ENCODE assay signal across 8 cellular contexts in the genomic region with DNA sequence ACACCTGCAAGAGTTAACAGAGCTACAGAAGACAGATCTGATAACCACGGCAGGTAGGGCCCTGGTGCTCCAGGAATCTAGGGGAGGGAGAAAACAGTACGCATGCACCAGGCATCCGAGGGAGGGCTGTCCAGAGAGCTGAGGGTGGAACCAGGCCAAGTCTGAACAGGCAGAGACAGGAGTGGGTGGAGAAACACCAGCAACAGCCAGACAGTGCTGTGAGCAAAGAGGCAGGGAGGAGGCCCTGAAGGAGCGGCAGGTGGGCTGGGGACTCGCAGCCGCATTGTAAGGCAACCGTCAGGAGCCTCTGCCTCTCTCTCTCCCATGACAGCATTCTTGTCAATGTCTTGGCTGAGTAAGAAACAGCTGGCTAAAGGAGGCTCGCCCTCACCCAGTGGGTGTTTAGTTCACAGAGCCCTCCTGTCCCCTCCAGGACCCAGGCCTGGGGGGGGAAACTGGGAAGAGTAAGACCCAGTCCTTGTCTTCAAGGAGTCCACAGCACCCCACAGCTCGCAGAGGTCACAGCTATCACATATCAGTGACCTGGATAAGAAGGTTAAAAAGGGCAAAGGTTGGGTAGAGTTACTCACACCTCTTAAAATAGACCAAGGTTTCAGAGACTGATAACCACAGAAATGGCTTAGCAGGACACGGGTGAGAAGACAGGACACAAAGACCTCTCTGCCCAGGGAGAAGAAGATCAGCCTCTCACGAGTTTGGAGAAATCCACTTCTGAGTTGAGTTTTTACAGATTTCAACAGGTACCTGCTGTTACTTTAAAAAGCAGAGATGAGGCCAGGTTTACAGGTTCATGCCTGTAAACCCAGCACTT. TPM values are rescaled to one million over a fixed set of nuclear protein-coding genes. Genes with fewer than 3 reads are reported as not detected.
DNase-seq lines count a peak whose midpoint lies in the region; ATAC-seq and TF ChIP-seq lines count a peak whose summit lies in the region.

No MANE protein-coding gene starts in this region.

- peak; percentile 96 for ATAC-seq in HCT116

- H3K9me2 ChIP-seq in HCT116 (ENCODE audit: insufficient read depth): no peaks in the 10 kb centered on the region
- no peaks in the 10 kb centered on the region for H3K9me2 ChIP-seq in SK-N-SH

- TF ChIP-seq CTCF in HCT116 (IDR thresholded peaks at IDR 0.05 in 2 of 3, conservative IDR thresholded peaks at IDR 0.05 in 1 of 3; ENCODE audit: borderline replicate concordance in 1 of 3, insufficient read depth in 1 of 3, low read depth in 2 of 3, low read length in 2 of 3): no peak
- TF ChIP-seq CTCF in SK-N-SH (IDR thresholded peaks at IDR 0.05): no peak
- TF ChIP-seq CTCF in nephron progenitor cell (IDR thresholded peaks at IDR 0.05): no peak

- TF ChIP-seq RAD21 in HCT116 (IDR thresholded peaks at IDR 0.05; ENCODE audit: low read depth) (no peak), SK-N-SH (IDR thresholded peaks at IDR 0.05; ENCODE audit: low read length) (peak; percentile 32; the same call in 1 of the 2 replicates)

- peak overlapping the region; percentile 9 to 41; a peak in 3 of 4 replicates for H3K4me3 ChIP-seq in HCT116 (replicated peaks in 1 of 2; ENCODE audit: low read depth in 1 of 2, low read length in 2 of 2)
- H3K4me3 ChIP-seq in SK-N-SH (ENCODE audit: low read depth in 2 of 2, low read length in 1 of 2): peak overlapping the region in 1 of 2 experiments; percentile 39; a peak in 3 of 4 replicates

- POLR2A ChIA-PET in HCT116 (lab: Charles Lee): interaction anchor here (1.4 kb wide), 1 partner anchor 23 kb away, joined by 3 read pairs; no protein-coding TSS in a partner anchor
- POLR2A ChIA-PET in SK-N-SH (lab: Yijun Ruan, JAX): interaction anchor here (0.6 kb wide), 1 partner anchor 81 kb away, joined by 3 read pairs; a partner anchor contains a TSS

- peaks cover 34% of the 10 kb centered on the region for H3K4me1 Mint-ChIP-seq in activated naive CD4-positive, alpha-beta T cell treated with anti-CD3 and anti-CD28 coated beads, Interleukin-2, amount 10 ng/mL, durations not matched to agents 7 days and 5 days
- peaks cover 45% of the 10 kb centered on the region for H3K4me1 Mint-ChIP-seq in nephron progenitor cell

- H3K9ac ChIP-seq in HCT116 (ENCODE audit: low read length) (peak overlapping the region; percentile 7; the same call in 1 of the 2 replicates), SK-N-SH (peak overlapping the region; percentile 20; the same call in 1 of the 2 replicates)

- H3K36me3 ChIP-seq in HCT116 (ENCODE audit: control insufficient read depth in 1 of 2, insufficient read depth in 2 of 2, low read length in 2 of 2) (no peaks in the 10 kb centered on the region), SK-N-SH (replicated peaks in 1 of 2; ENCODE audit: control insufficient read depth in 1 of 2, insufficient read depth in 2 of 2, low read length in 1 of 2) (no peaks in the 10 kb centered on the region)

- peak overlapping the region; percentile 74 for H3K4me2 ChIP-seq in HCT116 (ENCODE audit: low read length)
- peak overlapping the region; percentile 61 for H3K4me2 ChIP-seq in SK-N-SH

- H3F3A ChIP-seq in SK-N-SH (replicated peaks; ENCODE audit: insufficient read depth): peaks cover 6% of the 10 kb centered on the region

- H3K4me1 ChIP-seq in HCT116 (ENCODE audit: control insufficient read depth in 1 of 2, insufficient read depth in 2 of 2, low read length in 2 of 2) (peaks cover 19 to 21% of the 10 kb centered on the region in 2 experiments), SK-N-SH (ENCODE audit: control insufficient read depth in 1 of 2, insufficient read depth in 2 of 2, low read depth in 1 of 2, low read length in 1 of 2) (peaks cover 14 to 37% of the 10 kb centered on the region in 2 experiments; a peak in 3 of 4 replicates)

- H3K27me3 ChIP-seq in HCT116 (ENCODE audit: insufficient read depth, low read length): no peaks in the 10 kb centered on the region
- no peaks in the 10 kb centered on the region for H3K27me3 ChIP-seq in SK-N-SH (ENCODE audit: insufficient read depth)

- no peaks in the 10 kb centered on the region for H4K20me1 ChIP-seq in HCT116 (ENCODE audit: insufficient read depth)
- H4K20me1 ChIP-seq in SK-N-SH (ENCODE audit: insufficient read depth): no peaks in the 10 kb centered on the region; the same call in 1 of the 2 replicates

- CTCF ChIA-PET in activated naive CD4-positive, alpha-beta T cell treated with anti-CD3 and anti-CD28 coated beads, Interleukin-2, amount 10 ng/mL, durations not matched to agents 7 days and 5 days (lab: Charles Lee): no interaction called here
- CTCF ChIA-PET in HCT116 (lab: Charles Lee) (no interaction called here), SK-N-SH (lab: Yijun Ruan, JAX) (interaction anchor here (0.9 to 1.5 kb wide), 3 partner anchors 26 to 190 kb away, joined by 3 read pairs; no protein-coding TSS in a partner anchor)

- H3K27ac ChIP-seq in HCT116 (ENCODE audit: low read depth, low read length): peak overlapping the region; percentile 17; the same call in 1 of the 2 replicates
- H3K27ac ChIP-seq in SK-N-SH (ENCODE audit: low read depth in 2 of 2, low read length in 1 of 2): peak overlapping the region; percentile 40 to 85

- H3K27ac Mint-ChIP-seq in activated naive CD4-positive, alpha-beta T cell treated with anti-CD3 and anti-CD28 coated beads, Interleukin-2, amount 10 ng/mL, durations not matched to agents 7 days and 5 days: peak overlapping the region; percentile 29
- no peak overlapping the region for H3K27ac Mint-ChIP-seq in nephron progenitor cell

- H3K4me3 Mint-ChIP-seq in activated naive CD4-positive, alpha-beta T cell treated with anti-CD3 and anti-CD28 coated beads, Interleukin-2, amount 10 ng/mL, durations not matched to agents 7 days and 5 days: no peak overlapping the region
- peak overlapping the region; percentile 6 for H3K4me3 Mint-ChIP-seq in nephron progenitor cell

- 33% methylated on average over 11 of the region's 11 CpGs for WGBS in SK-N-SH (ENCODE audit: low lambda C conversion rate)

- TF ChIP-seq EP300 in SK-N-SH (IDR thresholded peaks at IDR 0.05; ENCODE audit: borderline replicate concordance in 1 of 2, low read depth in 1 of 2, low read length in 1 of 2): peak in 1 of 2 experiments; percentile 35; a peak in 1 of 4 replicates

- no peaks in the 10 kb centered on the region for H3K9me3 ChIP-seq in HCT116 (ENCODE audit: control insufficient read depth in 1 of 2, insufficient read depth in 1 of 2, low read depth in 1 of 2, low read length in 2 of 2)
- H3K9me3 ChIP-seq in SK-N-SH: no peaks in the 10 kb centered on the region

- intact Hi-C loops in HCT116 (cut with micrococcal nuclease): no loop called here

- no peaks in the 10 kb centered on the region for H3K27me3 Mint-ChIP-seq in activated naive CD4-positive, alpha-beta T cell treated with anti-CD3 and anti-CD28 coated beads, Interleukin-2, amount 10 ng/mL, durations not matched to agents 7 days and 5 days
- peaks cover 29% of the 10 kb centered on the region for H3K27me3 Mint-ChIP-seq in nephron progenitor cell (ENCODE audit: low read depth, poor library complexity)

- no peak for TF ChIP-seq POLR2A in HCT116 (IDR thresholded peaks at IDR 0.05; ENCODE audit: borderline replicate concordance, extremely low read depth, insufficient read depth, insufficient read length)

- H2AFZ ChIP-seq in HCT116 (ENCODE audit: low read depth, low read length, poor library complexity, severe bottlenecking) (peak overlapping the region; percentile 8), SK-N-SH (ENCODE audit: low read depth) (peak overlapping the region; percentile 76; the same call in 1 of the 2 replicates)

- no peaks in the 10 kb centered on the region for H3K36me3 Mint-ChIP-seq in activated naive CD4-positive, alpha-beta T cell treated with anti-CD3 and anti-CD28 coated beads, Interleukin-2, amount 10 ng/mL, durations not matched to agents 7 days and 5 days
- no peaks in the 10 kb centered on the region for H3K36me3 Mint-ChIP-seq in nephron progenitor cell (ENCODE audit: low read depth)

- no peaks in the 10 kb centered on the region for H3K9me3 Mint-ChIP-seq in activated naive CD4-positive, alpha-beta T cell treated with anti-CD3 and anti-CD28 coated beads, Interleukin-2, amount 10 ng/mL, durations not matched to agents 7 days and 5 days
- H3K9me3 Mint-ChIP-seq in nephron progenitor cell: no peaks in the 10 kb centered on the region

- RAD21 ChIA-PET in HCT116 (lab: Charles Lee; ENCODE audit: low non-redundant PET in 1 of 2, low total read pairs in 2 of 2, uncharacterized antibody in 2 of 2, unreplicated experiment in 2 of 2): no interaction called here

- H3K79me2 ChIP-seq in HCT116 (ENCODE audit: insufficient read depth, low read length) (0 out of 2 replicates have a peak, but pooled peaks cover 8% of the 10 kb centered on the region), SK-N-SH (ENCODE audit: insufficient read depth) (peaks cover 4% of the 10 kb centered on the region)

- no peak for DNase-seq in activated naive CD4-positive, alpha-beta T cell treated with anti-CD3 and anti-CD28 coated beads, Interleukin-2, amount 10 ng/mL, durations not matched to agents 7 days and 5 days
- DNase-seq in activated naive CD4-positive, alpha-beta T cell treated with anti-CD3 and anti-CD28 coated beads, Interleukin-2, amount 50 U/mL, for 16 hours: no peak
- DNase-seq in HCT116 (ENCODE audit: low read depth, low spot score) (peak; percentile 60), LoVo (ENCODE audit: low spot score) (peak; percentile 72), SK-N-SH (peak; percentile 78), fibroblast of peridontal ligament (ENCODE audit: extremely low read depth) (peak; percentile 49), nephron progenitor cell (no peak), retina (no peak)

- no TSS peak for BruUV-seq in HCT116 (replicated peaks; lab: Mats Ljungman, UMichigan)

TF ChIP-seq in HCT116, 20 proteins besides CTCF, POLR2A, EP300 and RAD21:
- TF ChIP-seq ELF1 (IDR thresholded peaks at IDR 0.05; ENCODE audit: borderline replicate concordance, low read depth) (no peak), EGR1 (IDR thresholded peaks at IDR 0.05; ENCODE audit: low read depth) (peak; percentile 46; the same call in 1 of the 2 replicates)

TF ChIP-seq in SK-N-SH, 30 proteins besides CTCF, POLR2A, EP300 and RAD21 (continues in another document):
- TF ChIP-seq CHD2 (IDR thresholded peaks at IDR 0.05; ENCODE audit: low read length, partially characterized antibody) (peak; percentile 27), SMC3 (IDR thresholded peaks at IDR 0.05; ENCODE audit: low read depth, low read length) (no peak), TCF12 (IDR thresholded peaks at IDR 0.05) (peak; percentile 23; the same call in 1 of the 2 replicates), YY1 (IDR thresholded peaks at IDR 0.05; ENCODE audit: low read depth) (no peak)
- TF ChIP-seq, protein P1, sequence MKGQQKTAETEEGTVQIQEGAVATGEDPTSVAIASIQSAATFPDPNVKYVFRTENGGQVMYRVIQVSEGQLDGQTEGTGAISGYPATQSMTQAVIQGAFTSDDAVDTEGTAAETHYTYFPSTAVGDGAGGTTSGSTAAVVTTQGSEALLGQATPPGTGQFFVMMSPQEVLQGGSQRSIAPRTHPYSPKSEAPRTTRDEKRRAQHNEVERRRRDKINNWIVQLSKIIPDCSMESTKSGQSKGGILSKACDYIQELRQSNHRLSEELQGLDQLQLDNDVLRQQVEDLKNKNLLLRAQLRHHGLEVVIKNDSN (IDR thresholded peaks at IDR 0.05; ENCODE audit: borderline replicate concordance, low read depth): no peak

RNA-seq across cellular contexts. Expression of a gene that starts 10.5 kb away (rescaled TPM):
- total RNA-seq in HCT116 (2021; ENCODE audit: unreplicated experiment): 12.5 TPM
- polyA plus RNA-seq in HCT116 (2012): 6.2 and 7.0 TPM in 2 replicates
- 7.9 and 9.0 TPM in 2 replicates for polyA plus RNA-seq in SK-N-SH (2012; rRNA removed)
- 8.7 and 10.3 TPM in 2 replicates for polyA plus RNA-seq in SK-N-SH (2012; cell fraction: cytosol; rRNA removed)
- 6.5 and 10.6 TPM in 2 replicates for polyA plus RNA-seq in SK-N-SH (2012; cell fraction: nucleus; rRNA removed)

Comparison
In these comparisons a context has a peak if more than half of its experiments do, and no peak if none do; other contexts are left out.
1. DNase-seq: peak in HCT116 (single experiment), LoVo (single experiment), SK-N-SH (single experiment) and fibroblast of peridontal ligament (single experiment); none in activated naive CD4-positive, alpha-beta T cell treated with anti-CD3 and anti-CD28 coated beads, Interleukin-2, amount 10 ng/mL, durations not matched to agents 7 days and 5 days (single experiment), activated naive CD4-positive, alpha-beta T cell treated with anti-CD3 and anti-CD28 coated beads, Interleukin-2, amount 50 U/mL, for 16 hours (single experiment), nephron progenitor cell (single experiment) and retina (single experiment).